Comparison of ENCODE assay signal across 1 cellular context in the genomic region with DNA sequence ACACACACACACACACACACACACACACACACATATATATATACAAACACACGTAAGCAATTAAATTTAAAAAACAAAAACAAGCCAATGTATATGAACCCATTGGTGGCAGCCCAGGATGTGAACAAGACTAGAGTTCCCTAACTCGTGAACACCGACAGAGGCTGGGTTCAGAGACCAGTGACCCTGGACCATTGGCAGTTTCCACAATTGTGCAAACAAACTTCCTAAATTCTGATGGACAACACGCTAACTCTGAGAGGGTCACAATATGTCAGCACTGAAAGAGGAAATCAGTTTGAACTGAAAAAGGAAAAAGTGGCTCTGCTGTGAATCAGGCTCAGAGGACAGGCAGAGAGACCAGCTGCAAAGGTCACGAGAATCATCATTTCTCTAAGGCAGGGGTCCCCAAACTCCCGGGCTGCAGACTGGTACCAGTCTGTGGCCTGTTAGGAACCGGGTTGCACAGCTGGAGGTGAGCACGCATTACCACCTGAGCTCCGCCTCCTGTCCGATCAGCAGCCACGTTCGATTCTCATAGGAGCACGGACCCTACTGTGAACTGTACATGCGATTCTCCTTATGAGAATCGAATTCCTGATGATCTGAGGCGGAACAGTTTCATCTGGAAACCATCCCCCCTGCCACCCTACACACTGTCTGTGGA.
TF ChIP-seq lines count a peak whose summit lies in the region.

No MANE protein-coding gene starts in this region.

TF ChIP-seq in HepG2, 621 proteins besides CTCF, POLR2A, EP300 and RAD21 (continued from another document and continues in another):
- no peak for TF ChIP-seq ZNF512 (CRISPR knock-in tag; IDR thresholded peaks at IDR 0.05)
- TF ChIP-seq ZSCAN5A (CRISPR knock-in tag; IDR thresholded peaks at IDR 0.05; ENCODE audit: borderline replicate concordance): no peak
- TF ChIP-seq ELF4 (CRISPR knock-in tag; IDR thresholded peaks at IDR 0.05; ENCODE audit: borderline replicate concordance): no peak
- TF ChIP-seq MED1 (CRISPR knock-in tag; IDR thresholded peaks at IDR 0.05): no peak
- TF ChIP-seq, protein P1, sequence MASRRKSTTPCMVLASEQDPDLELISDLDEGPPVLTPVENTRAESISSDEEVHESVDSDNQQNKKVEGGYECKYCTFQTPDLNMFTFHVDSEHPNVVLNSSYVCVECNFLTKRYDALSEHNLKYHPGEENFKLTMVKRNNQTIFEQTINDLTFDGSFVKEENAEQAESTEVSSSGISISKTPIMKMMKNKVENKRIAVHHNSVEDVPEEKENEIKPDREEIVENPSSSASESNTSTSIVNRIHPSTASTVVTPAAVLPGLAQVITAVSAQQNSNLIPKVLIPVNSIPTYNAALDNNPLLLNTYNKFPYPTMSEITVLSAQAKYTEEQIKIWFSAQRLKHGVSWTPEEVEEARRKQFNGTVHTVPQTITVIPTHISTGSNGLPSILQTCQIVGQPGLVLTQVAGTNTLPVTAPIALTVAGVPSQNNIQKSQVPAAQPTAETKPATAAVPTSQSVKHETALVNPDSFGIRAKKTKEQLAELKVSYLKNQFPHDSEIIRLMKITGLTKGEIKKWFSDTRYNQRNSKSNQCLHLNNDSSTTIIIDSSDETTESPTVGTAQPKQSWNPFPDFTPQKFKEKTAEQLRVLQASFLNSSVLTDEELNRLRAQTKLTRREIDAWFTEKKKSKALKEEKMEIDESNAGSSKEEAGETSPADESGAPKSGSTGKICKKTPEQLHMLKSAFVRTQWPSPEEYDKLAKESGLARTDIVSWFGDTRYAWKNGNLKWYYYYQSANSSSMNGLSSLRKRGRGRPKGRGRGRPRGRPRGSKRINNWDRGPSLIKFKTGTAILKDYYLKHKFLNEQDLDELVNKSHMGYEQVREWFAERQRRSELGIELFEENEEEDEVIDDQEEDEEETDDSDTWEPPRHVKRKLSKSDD (CRISPR knock-in tag; IDR thresholded peaks at IDR 0.05; ENCODE audit: low read depth): no peak
- no peak for TF ChIP-seq RBM22 (optimal IDR thresholded peaks at IDR 0.05; ENCODE audit: low read length)
- TF ChIP-seq ZBTB4 (CRISPR knock-in tag; IDR thresholded peaks at IDR 0.05; ENCODE audit: borderline replicate concordance): no peak
- no peak for TF ChIP-seq U2AF1 (optimal IDR thresholded peaks at IDR 0.05; ENCODE audit: low read depth, low read length)
- TF ChIP-seq PRDM10 (CRISPR knock-in tag; IDR thresholded peaks at IDR 0.05; ENCODE audit: low read depth): no peak
- TF ChIP-seq, protein P2, sequence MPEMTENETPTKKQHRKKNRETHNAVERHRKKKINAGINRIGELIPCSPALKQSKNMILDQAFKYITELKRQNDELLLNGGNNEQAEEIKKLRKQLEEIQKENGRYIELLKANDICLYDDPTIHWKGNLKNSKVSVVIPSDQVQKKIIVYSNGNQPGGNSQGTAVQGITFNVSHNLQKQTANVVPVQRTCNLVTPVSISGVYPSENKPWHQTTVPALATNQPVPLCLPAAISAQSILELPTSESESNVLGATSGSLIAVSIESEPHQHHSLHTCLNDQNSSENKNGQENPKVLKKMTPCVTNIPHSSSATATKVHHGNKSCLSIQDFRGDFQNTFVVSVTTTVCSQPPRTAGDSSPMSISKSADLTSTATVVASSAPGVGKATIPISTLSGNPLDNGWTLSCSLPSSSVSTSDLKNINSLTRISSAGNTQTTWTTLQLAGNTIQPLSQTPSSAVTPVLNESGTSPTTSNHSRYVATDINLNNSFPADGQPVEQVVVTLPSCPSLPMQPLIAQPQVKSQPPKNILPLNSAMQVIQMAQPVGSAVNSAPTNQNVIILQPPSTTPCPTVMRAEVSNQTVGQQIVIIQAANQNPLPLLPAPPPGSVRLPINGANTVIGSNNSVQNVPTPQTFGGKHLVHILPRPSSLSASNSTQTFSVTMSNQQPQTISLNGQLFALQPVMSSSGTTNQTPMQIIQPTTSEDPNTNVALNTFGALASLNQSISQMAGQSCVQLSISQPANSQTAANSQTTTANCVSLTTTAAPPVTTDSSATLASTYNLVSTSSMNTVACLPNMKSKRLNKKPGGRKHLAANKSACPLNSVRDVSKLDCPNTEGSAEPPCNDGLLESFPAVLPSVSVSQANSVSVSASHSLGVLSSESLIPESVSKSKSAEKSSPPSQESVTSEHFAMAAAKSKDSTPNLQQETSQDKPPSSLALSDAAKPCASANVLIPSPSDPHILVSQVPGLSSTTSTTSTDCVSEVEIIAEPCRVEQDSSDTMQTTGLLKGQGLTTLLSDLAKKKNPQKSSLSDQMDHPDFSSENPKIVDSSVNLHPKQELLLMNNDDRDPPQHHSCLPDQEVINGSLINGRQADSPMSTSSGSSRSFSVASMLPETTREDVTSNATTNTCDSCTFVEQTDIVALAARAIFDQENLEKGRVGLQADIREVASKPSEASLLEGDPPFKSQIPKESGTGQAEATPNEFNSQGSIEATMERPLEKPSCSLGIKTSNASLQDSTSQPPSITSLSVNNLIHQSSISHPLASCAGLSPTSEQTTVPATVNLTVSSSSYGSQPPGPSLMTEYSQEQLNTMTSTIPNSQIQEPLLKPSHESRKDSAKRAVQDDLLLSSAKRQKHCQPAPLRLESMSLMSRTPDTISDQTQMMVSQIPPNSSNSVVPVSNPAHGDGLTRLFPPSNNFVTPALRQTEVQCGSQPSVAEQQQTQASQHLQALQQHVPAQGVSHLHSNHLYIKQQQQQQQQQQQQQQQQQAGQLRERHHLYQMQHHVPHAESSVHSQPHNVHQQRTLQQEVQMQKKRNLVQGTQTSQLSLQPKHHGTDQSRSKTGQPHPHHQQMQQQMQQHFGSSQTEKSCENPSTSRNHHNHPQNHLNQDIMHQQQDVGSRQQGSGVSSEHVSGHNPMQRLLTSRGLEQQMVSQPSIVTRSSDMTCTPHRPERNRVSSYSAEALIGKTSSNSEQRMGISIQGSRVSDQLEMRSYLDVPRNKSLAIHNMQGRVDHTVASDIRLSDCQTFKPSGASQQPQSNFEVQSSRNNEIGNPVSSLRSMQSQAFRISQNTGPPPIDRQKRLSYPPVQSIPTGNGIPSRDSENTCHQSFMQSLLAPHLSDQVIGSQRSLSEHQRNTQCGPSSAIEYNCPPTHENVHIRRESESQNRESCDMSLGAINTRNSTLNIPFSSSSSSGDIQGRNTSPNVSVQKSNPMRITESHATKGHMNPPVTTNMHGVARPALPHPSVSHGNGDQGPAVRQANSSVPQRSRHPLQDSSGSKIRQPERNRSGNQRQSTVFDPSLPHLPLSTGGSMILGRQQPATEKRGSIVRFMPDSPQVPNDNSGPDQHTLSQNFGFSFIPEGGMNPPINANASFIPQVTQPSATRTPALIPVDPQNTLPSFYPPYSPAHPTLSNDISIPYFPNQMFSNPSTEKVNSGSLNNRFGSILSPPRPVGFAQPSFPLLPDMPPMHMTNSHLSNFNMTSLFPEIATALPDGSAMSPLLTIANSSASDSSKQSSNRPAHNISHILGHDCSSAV (CRISPR knock-in tag; IDR thresholded peaks at IDR 0.05; ENCODE audit: borderline replicate concordance): no peak
- no peak for TF ChIP-seq RAD51 (IDR thresholded peaks at IDR 0.05; ENCODE audit: borderline replicate concordance)
- TF ChIP-seq FOSL2 (CRISPR knock-in tag; IDR thresholded peaks at IDR 0.05): no peak
- no peak for TF ChIP-seq ZMAT3 (CRISPR knock-in tag; conservative IDR thresholded peaks at IDR 0.05)
- TF ChIP-seq, protein P3, sequence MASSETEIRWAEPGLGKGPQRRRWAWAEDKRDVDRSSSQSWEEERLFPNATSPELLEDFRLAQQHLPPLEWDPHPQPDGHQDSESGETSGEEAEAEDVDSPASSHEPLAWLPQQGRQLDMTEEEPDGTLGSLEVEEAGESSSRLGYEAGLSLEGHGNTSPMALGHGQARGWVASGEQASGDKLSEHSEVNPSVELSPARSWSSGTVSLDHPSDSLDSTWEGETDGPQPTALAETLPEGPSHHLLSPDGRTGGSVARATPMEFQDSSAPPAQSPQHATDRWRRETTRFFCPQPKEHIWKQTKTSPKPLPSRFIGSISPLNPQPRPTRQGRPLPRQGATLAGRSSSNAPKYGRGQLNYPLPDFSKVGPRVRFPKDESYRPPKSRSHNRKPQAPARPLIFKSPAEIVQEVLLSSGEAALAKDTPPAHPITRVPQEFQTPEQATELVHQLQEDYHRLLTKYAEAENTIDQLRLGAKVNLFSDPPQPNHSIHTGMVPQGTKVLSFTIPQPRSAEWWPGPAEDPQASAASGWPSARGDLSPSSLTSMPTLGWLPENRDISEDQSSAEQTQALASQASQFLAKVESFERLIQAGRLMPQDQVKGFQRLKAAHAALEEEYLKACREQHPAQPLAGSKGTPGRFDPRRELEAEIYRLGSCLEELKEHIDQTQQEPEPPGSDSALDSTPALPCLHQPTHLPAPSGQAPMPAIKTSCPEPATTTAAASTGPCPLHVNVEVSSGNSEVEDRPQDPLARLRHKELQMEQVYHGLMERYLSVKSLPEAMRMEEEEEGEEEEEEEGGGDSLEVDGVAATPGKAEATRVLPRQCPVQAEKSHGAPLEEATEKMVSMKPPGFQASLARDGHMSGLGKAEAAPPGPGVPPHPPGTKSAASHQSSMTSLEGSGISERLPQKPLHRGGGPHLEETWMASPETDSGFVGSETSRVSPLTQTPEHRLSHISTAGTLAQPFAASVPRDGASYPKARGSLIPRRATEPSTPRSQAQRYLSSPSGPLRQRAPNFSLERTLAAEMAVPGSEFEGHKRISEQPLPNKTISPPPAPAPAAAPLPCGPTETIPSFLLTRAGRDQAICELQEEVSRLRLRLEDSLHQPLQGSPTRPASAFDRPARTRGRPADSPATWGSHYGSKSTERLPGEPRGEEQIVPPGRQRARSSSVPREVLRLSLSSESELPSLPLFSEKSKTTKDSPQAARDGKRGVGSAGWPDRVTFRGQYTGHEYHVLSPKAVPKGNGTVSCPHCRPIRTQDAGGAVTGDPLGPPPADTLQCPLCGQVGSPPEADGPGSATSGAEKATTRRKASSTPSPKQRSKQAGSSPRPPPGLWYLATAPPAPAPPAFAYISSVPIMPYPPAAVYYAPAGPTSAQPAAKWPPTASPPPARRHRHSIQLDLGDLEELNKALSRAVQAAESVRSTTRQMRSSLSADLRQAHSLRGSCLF (CRISPR knock-in tag; IDR thresholded peaks at IDR 0.05; ENCODE audit: borderline replicate concordance): no peak
- no peak for TF ChIP-seq ZNF335 (CRISPR knock-in tag; IDR thresholded peaks at IDR 0.05)
- TF ChIP-seq TRIM24 (CRISPR knock-in tag; IDR thresholded peaks at IDR 0.05): 0 out of 2 replicates have a peak, but pooled peaks have one; percentile 44
